ENCODE assay signal across 27 cellular contexts in the genomic region with DNA sequence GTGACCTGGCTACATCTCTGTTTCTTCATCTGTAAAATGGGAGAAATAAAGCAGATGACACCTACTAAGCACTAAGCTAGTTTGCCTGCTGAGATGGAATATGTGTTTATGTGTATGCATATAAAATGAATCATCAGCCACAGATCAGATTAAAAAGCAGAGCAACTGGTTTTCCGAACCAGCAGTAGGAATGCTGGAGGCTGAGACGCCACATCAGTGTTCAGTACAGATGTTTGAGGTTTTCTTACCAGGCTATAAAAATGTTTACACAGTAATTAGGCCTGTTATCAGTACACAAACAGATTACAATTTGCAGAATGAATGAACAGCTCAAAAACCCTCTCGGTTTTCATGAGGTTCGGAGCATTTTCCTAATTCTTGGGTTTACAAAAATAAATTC.
DNase-seq lines count a peak whose midpoint lies in the region; ATAC-seq and TF ChIP-seq lines count a peak whose summit lies in the region.
"Had no signal": no experiment of that assay in that cellular context is flagged by ENCODE, and none has a peak within 500 bp of the region (broad histone marks: within the 10 kb centered on the region; RNA-seq: fewer than 3 reads in every experiment).

No MANE protein-coding gene starts in this region.

- H3K27me3 ChIP-seq in RWPE2 (ENCODE audit: insufficient read depth, poor library complexity, severe bottlenecking) (no peaks in the 10 kb centered on the region), smooth muscle cell (ENCODE audit: low read depth) (peaks cover 39% of the 10 kb centered on the region)
- H3K27me3 ChIP-seq: tibial artery had no signal

- H3K4me2 ChIP-seq in smooth muscle cell: peak overlapping the region; percentile 20

- H3K79me2 ChIP-seq in smooth muscle cell (ENCODE audit: low read depth): no peaks in the 10 kb centered on the region

- no peak for TF ChIP-seq CTCF in RWPE2 (IDR thresholded peaks at IDR 0.05; ENCODE audit: poor library complexity, severe bottlenecking)
- TF ChIP-seq CTCF in smooth muscle cell (IDR thresholded peaks at IDR 0.05; ENCODE audit: borderline replicate concordance, insufficient read depth, poor library complexity, severe bottlenecking): no peak

- no peak overlapping the region for H3K9ac ChIP-seq in smooth muscle cell (ENCODE audit: low read depth)

- H3K4me1 ChIP-seq in RWPE2 (ENCODE audit: insufficient read depth, poor library complexity, severe bottlenecking): no peaks in the 10 kb centered on the region
- no peaks in the 10 kb centered on the region for H3K4me1 ChIP-seq in smooth muscle cell (ENCODE audit: low read depth)
- H3K4me1 ChIP-seq: psoas muscle, tibial artery had no signal

- peaks cover 3% of the 10 kb centered on the region for H4K20me1 ChIP-seq in smooth muscle cell (ENCODE audit: low read depth)

- H3K9me3 ChIP-seq in RWPE2 (ENCODE audit: severe bottlenecking): peaks cover 1% of the 10 kb centered on the region
- no peaks in the 10 kb centered on the region for H3K9me3 ChIP-seq in smooth muscle cell (replicated peaks; ENCODE audit: low read depth)
- H3K9me3 ChIP-seq: mucosa of descending colon, psoas muscle, tibial artery had no signal

- H2AFZ ChIP-seq in smooth muscle cell (ENCODE audit: low read depth): no peak overlapping the region

- ATAC-seq in RWPE2 (ENCODE audit: low read depth): peak; percentile 73
- ATAC-seq: activated CD8-positive, alpha-beta T cell treated with anti-CD3 and anti-CD28 coated beads for 36 hours; activated T-helper 17 cell treated with anti-CD3 and anti-CD28 coated beads, Interleukin-2, amount 50 U/mL, for 72 hours; mucosa of descending colon; natural killer cell; psoas muscle; SK-N-SH treated with all-trans-retinoic acid at 6 μM for 48 hours had no signal

- no peak overlapping the region for H3K4me3 ChIP-seq in RWPE2 (ENCODE audit: severe bottlenecking)
- H3K4me3 ChIP-seq in smooth muscle cell: no peak overlapping the region
- H3K4me3 ChIP-seq: mucosa of descending colon, psoas muscle, tibial artery had no signal

- DNase-seq in NCI-H1105 treated with DMSO at 0.1 percent for 48 hours (lab: John Stamatoyannopoulos, UW) (peak; percentile 26), NCI-H1105 (lab: John Stamatoyannopoulos, UW) (no peak), NCI-H146 (lab: John Stamatoyannopoulos, UW) (peak; percentile 17), RWPE2 (ENCODE audit: low spot score) (no peak), smooth muscle cell (lab: John Stamatoyannopoulos, UW; ENCODE audit: unreplicated experiment) (no peak), C1 segment of cervical spinal cord (lab: John Stamatoyannopoulos, UW) (no peak), KG1 (lab: John Stamatoyannopoulos, UW) (no peak)
- DNase-seq in activated CD8-positive, alpha-beta memory T cell treated with anti-CD3 and anti-CD28 coated beads for 24 hours: no peak
- DNase-seq: 8988T; activated CD4-positive, alpha-beta T cell treated with anti-CD3 and anti-CD28 coated beads for 1 hour; activated CD8-positive, alpha-beta T cell treated with anti-CD3 and anti-CD28 coated beads for 36 hours; activated naive CD4-positive, alpha-beta T cell treated with anti-CD3 and anti-CD28 coated beads, Interleukin-2, amount 10 ng/mL, durations not matched to agents 7 days and 5 days; amniotic stem cell; hippocampal formation; mucosa of descending colon; natural killer cell; NCI-H1092; NCI-H2081 treated with DMSO at 0.1 percent for 48 hours; NCI-H446; nucleus accumbens; psoas muscle; stimulated activated CD4-positive, alpha-beta T cell treated with anti-CD3 and anti-CD28 coated beads, Interleukin-15, amount 100 ng/mL, for 24 hours; stimulated activated CD4-positive, alpha-beta T cell treated with anti-CD3 and anti-CD28 coated beads, Interleukin-4, amount 100 ng/mL, for 4 hours; T-helper 2 cell; tibial artery had no signal

- H3K27ac ChIP-seq in RWPE2 (ENCODE audit: poor library complexity, severe bottlenecking) (no peak overlapping the region), smooth muscle cell (ENCODE audit: low read depth) (no peak overlapping the region)
- H3K27ac ChIP-seq: psoas muscle, tibial artery had no signal

- H3K36me3 ChIP-seq in RWPE2 (ENCODE audit: low read depth) (no peaks in the 10 kb centered on the region), smooth muscle cell (ENCODE audit: low read depth) (no peaks in the 10 kb centered on the region)
- H3K36me3 ChIP-seq: tibial artery had no signal

- WGBS in smooth muscle cell (ENCODE audit: low lambda C conversion rate): 4% methylated on average over 4 of the region's 4 CpGs

- peaks cover 9% of the 10 kb centered on the region for H3F3A ChIP-seq in smooth muscle cell (ENCODE audit: low read depth)

Comparison
In these comparisons a context has a peak if more than half of its experiments do, and no peak if none do; other contexts are left out.
1. DNase-seq: peak in NCI-H1105 treated with DMSO at 0.1 percent for 48 hours (single experiment) and NCI-H146 (single experiment); none in NCI-H1105 (single experiment), RWPE2 (single experiment), smooth muscle cell (single experiment), C1 segment of cervical spinal cord (0 of 14), activated CD8-positive, alpha-beta memory T cell treated with anti-CD3 and anti-CD28 coated beads for 24 hours (single experiment) and KG1 (single experiment).